ENCODE assay signal across 8 cellular contexts in genomic region chr1:156657161-156657970, GRCh38. TPM values are rescaled to one million over a fixed set of nuclear protein-coding genes. Genes with fewer than 3 reads are reported as not detected.
DNase-seq lines count a peak whose midpoint lies in the region; ATAC-seq and TF ChIP-seq lines count a peak whose summit lies in the region.

No MANE protein-coding gene starts in this region.

- POLR2A ChIA-PET in HCT116 (lab: Charles Lee): interaction anchor here (0.7 kb wide), 1 partner anchor 13 kb away, joined by 3 read pairs; no protein-coding TSS in a partner anchor

- H3K4me3 ChIP-seq in HCT116 (replicated peaks in 1 of 2; ENCODE audit: low read depth in 1 of 2, low read length in 2 of 2): 0 out of 4 replicates have a peak overlapping the region, but pooled peaks of 1 of the 2 experiments have one; percentile 19
- H3K4me3 ChIP-seq in OCI-LY1 (ENCODE audit: low read depth, low read length, poor library complexity, severe bottlenecking): no peak overlapping the region
- peak overlapping the region in 3 of 4 experiments; percentile 18 to 47 (median 31) for H3K4me3 ChIP-seq in fibroblast of lung (replicated peaks in 1 of 4; ENCODE audit: control extremely low read depth in 1 of 4, insufficient read depth in 1 of 4, low read depth in 3 of 4, low read length in 4 of 4)

- H2AFZ ChIP-seq in HCT116 (ENCODE audit: low read depth, low read length, poor library complexity, severe bottlenecking) (no peak overlapping the region), OCI-LY1 (ENCODE audit: low read length) (no peak overlapping the region), fibroblast of lung (ENCODE audit: low read length) (no peak overlapping the region)

- TF ChIP-seq POLR2A in HCT116 (IDR thresholded peaks at IDR 0.05; ENCODE audit: borderline replicate concordance, extremely low read depth, insufficient read depth, insufficient read length): no peak

- peaks cover 49% of the 10 kb centered on the region for H3K4me1 Mint-ChIP-seq in activated T-cell treated with anti-CD3 and anti-CD28 coated beads, Interleukin-2, amount 50 U/mL, for 4 hours (ENCODE audit: low read depth)
- peaks cover 55 to 67% (median 66%) of the 10 kb centered on the region in 3 donors for H3K4me1 Mint-ChIP-seq in naive B cell

- TF ChIP-seq RAD21 in HCT116 (IDR thresholded peaks at IDR 0.05; ENCODE audit: low read depth): no peak

- CTCF ChIA-PET in HCT116 (lab: Charles Lee): interaction anchor here (0.9 to 1.2 kb wide), 5 partner anchors 20 to 69 kb away, joined by 3 to 10 read pairs (median 4); partner anchors contain the start of genes CRABP2 and NES

- H3K27me3 ChIP-seq in HCT116 (ENCODE audit: insufficient read depth, low read length) (no peaks in the 10 kb centered on the region), OCI-LY1 (ENCODE audit: insufficient read depth, low read length) (peaks cover 6% of the 10 kb centered on the region), fibroblast of lung (ENCODE audit: control insufficient read depth, insufficient read depth, low read length) (peaks cover 16% of the 10 kb centered on the region)

- H3F3A ChIP-seq in OCI-LY1 (ENCODE audit: insufficient read depth, low read length): no peaks in the 10 kb centered on the region

- H3K9ac ChIP-seq in HCT116 (ENCODE audit: low read length) (no peak overlapping the region), OCI-LY1 (ENCODE audit: low read length) (no peak overlapping the region), fibroblast of lung (ENCODE audit: insufficient read depth, low read length) (no peak overlapping the region)

- H3K27ac ChIP-seq in HCT116 (ENCODE audit: low read depth, low read length) (peak overlapping the region; percentile 99; the same call in 1 of the 2 replicates), OCI-LY1 (ENCODE audit: low read depth, low read length, poor library complexity, severe bottlenecking) (no peak overlapping the region), fibroblast of lung (ENCODE audit: insufficient read depth, low read length) (no peak overlapping the region)

- no peaks in the 10 kb centered on the region for H3K9me3 ChIP-seq in HCT116 (ENCODE audit: control insufficient read depth in 1 of 2, insufficient read depth in 1 of 2, low read depth in 1 of 2, low read length in 2 of 2)
- no peaks in the 10 kb centered on the region for H3K9me3 ChIP-seq in OCI-LY1 (ENCODE audit: low read length)
- H3K9me3 ChIP-seq in fibroblast of lung (ENCODE audit: control insufficient read depth, insufficient read depth, low read depth, low read length): no peaks in the 10 kb centered on the region

- H4K20me1 ChIP-seq in HCT116 (ENCODE audit: insufficient read depth) (peaks cover 10% of the 10 kb centered on the region; the same call in 1 of the 2 replicates), OCI-LY1 (ENCODE audit: insufficient read depth, low read length) (no peaks in the 10 kb centered on the region), fibroblast of lung (ENCODE audit: control insufficient read depth, extremely low read depth, insufficient read depth, low read length) (no peaks in the 10 kb centered on the region)

- peak in 2 of 3 experiments; percentile 90 to 92; a peak in 4 of 6 replicates for TF ChIP-seq CTCF in HCT116 (IDR thresholded peaks at IDR 0.05 in 2 of 3, conservative IDR thresholded peaks at IDR 0.05 in 1 of 3; ENCODE audit: borderline replicate concordance in 1 of 3, insufficient read depth in 1 of 3, low read depth in 2 of 3, low read length in 2 of 3)
- peak; percentile 84 for TF ChIP-seq CTCF in OCI-LY1 (IDR thresholded peaks at IDR 0.05; ENCODE audit: low read length)
- TF ChIP-seq CTCF in fibroblast of lung (conservative IDR thresholded peaks at IDR 0.05 in 1 of 2, IDR thresholded peaks at IDR 0.05 in 1 of 2; ENCODE audit: low read depth in 1 of 2, low read length in 2 of 2): peak; percentile 89 to 92

- DNase-seq in Ammon's horn (ENCODE audit: low spot score) (peak; percentile 81), HCT116 (ENCODE audit: low read depth, low spot score) (no peak), fibroblast of lung (ENCODE audit: low read depth in 2 of 2) (peak; percentile 30 to 58), naive B cell (peak; percentile 66)
- peak; percentile 75 for DNase-seq in activated T-cell treated with anti-CD3 and anti-CD28 coated beads, Interleukin-2, amount 50 U/mL, for 4 hours
- DNase-seq in stimulated activated CD8-positive, alpha-beta memory T cell treated with anti-CD3 and anti-CD28 coated beads, Interleukin-7, amount 100 ng/mL, for 4 hours (ENCODE audit: low read depth in 2 of 2): peak; percentile 33 to 57

- peaks cover 88% of the 10 kb centered on the region for H3K79me2 ChIP-seq in HCT116 (ENCODE audit: insufficient read depth, low read length)
- H3K79me2 ChIP-seq in OCI-LY1 (ENCODE audit: insufficient read depth, low read length): no peaks in the 10 kb centered on the region
- H3K79me2 ChIP-seq in fibroblast of lung (ENCODE audit: control insufficient read depth, insufficient read depth, low read length): no peaks in the 10 kb centered on the region

- peaks cover 52% of the 10 kb centered on the region for H3K27me3 Mint-ChIP-seq in activated T-cell treated with anti-CD3 and anti-CD28 coated beads, Interleukin-2, amount 50 U/mL, for 4 hours (ENCODE audit: low read depth)
- H3K27me3 Mint-ChIP-seq in naive B cell: peaks cover 40 to 73% (median 58%) of the 10 kb centered on the region in 3 donors

- H3K4me1 ChIP-seq in HCT116 (ENCODE audit: control insufficient read depth in 1 of 2, insufficient read depth in 2 of 2, low read length in 2 of 2): peaks cover 26 to 50% of the 10 kb centered on the region in 2 experiments
- peaks cover 17% of the 10 kb centered on the region for H3K4me1 ChIP-seq in OCI-LY1 (ENCODE audit: insufficient read depth, low read length, severe bottlenecking)
- peaks cover 26% of the 10 kb centered on the region for H3K4me1 ChIP-seq in fibroblast of lung (ENCODE audit: control insufficient read depth, extremely low read depth, insufficient read depth, low read length)

- RAD21 ChIA-PET in HCT116 (lab: Charles Lee; ENCODE audit: low non-redundant PET in 1 of 2, low total read pairs in 2 of 2, uncharacterized antibody in 2 of 2, unreplicated experiment in 2 of 2): no interaction called here

- ATAC-seq in HCT116 (0 out of 2 replicates have a peak, but pooled peaks have one; percentile 19), naive B cell (ENCODE audit: low read depth in 2 of 2) (peak; percentile 46 to 57), GM18858 (IDR thresholded peaks at IDR 0.05; ENCODE audit: unreplicated experiment) (no peak)
- peak; percentile 64 for ATAC-seq in activated T-cell treated with anti-CD3 and anti-CD28 coated beads, Interleukin-2, amount 50 U/mL, for 4 hours

- H3K4me3 Mint-ChIP-seq in activated T-cell treated with anti-CD3 and anti-CD28 coated beads, Interleukin-2, amount 50 U/mL, for 4 hours: peak overlapping the region; percentile 79
- H3K4me3 Mint-ChIP-seq in naive B cell: peak overlapping the region; percentile 31 to 90 (median 86)

- BruUV-seq in HCT116 (replicated peaks; lab: Mats Ljungman, UMichigan): no TSS peak

- peak overlapping the region in 3 of 6 donors; percentile 39 to 79 (median 44) for H3K27ac Mint-ChIP-seq in naive B cell

- H3K36me3 ChIP-seq in HCT116 (ENCODE audit: control insufficient read depth in 1 of 2, insufficient read depth in 2 of 2, low read length in 2 of 2) (peaks cover 20 to 39% of the 10 kb centered on the region in 2 experiments), OCI-LY1 (ENCODE audit: insufficient read depth, low read length) (no peaks in the 10 kb centered on the region), fibroblast of lung (ENCODE audit: control insufficient read depth, insufficient read depth, low read length) (no peaks in the 10 kb centered on the region)

- no peaks in the 10 kb centered on the region for H3K36me3 Mint-ChIP-seq in activated T-cell treated with anti-CD3 and anti-CD28 coated beads, Interleukin-2, amount 50 U/mL, for 4 hours (ENCODE audit: insufficient read depth)
- H3K36me3 Mint-ChIP-seq in naive B cell: peaks cover 0 to 19% of the 10 kb centered on the region in 2 donors

- no peaks in the 10 kb centered on the region for H3K9me3 Mint-ChIP-seq in activated T-cell treated with anti-CD3 and anti-CD28 coated beads, Interleukin-2, amount 50 U/mL, for 4 hours
- H3K9me3 Mint-ChIP-seq in naive B cell: no peaks in the 10 kb centered on the region

- H3K9me2 ChIP-seq in HCT116 (ENCODE audit: insufficient read depth) (no peaks in the 10 kb centered on the region), OCI-LY1 (ENCODE audit: low read depth, low read length) (no peaks in the 10 kb centered on the region)

- intact Hi-C loops in HCT116 (cut with micrococcal nuclease): loop anchor here (1.0 kb wide), 1 partner anchor 30 kb away; no protein-coding TSS in a partner anchor

- peak overlapping the region; percentile 94 for H3K4me2 ChIP-seq in HCT116 (ENCODE audit: low read length)
- H3K4me2 ChIP-seq in OCI-LY1 (ENCODE audit: low read length): no peak overlapping the region
- peak overlapping the region; percentile 89 for H3K4me2 ChIP-seq in fibroblast of lung (ENCODE audit: extremely low read depth, insufficient read depth, low read length)

RNA-seq across cellular contexts. Expression of gene BCAN, which starts 15.4 kb away (rescaled TPM):
- total RNA-seq in HCT116 (2021; ENCODE audit: unreplicated experiment) (not detected), fibroblast of lung (under 0.01 TPM in 1 of 2 replicates, not detected in the other)
- polyA plus RNA-seq in HCT116 (2012): 0.23 and 0.26 TPM in 2 replicates
- not detected for total RNA-seq in activated T-cell treated with anti-CD3 and anti-CD28 coated beads, Interleukin-2, amount 50 U/mL, for 4 hours
- polyA plus RNA-seq in fibroblast of lung (0.03 and 0.05 TPM in 2 replicates), naive B cell (ENCODE audit: low read depth in 6 of 6) (not detected)
- 0.07 and 0.17 TPM in 2 replicates for polyA plus RNA-seq in fibroblast of lung (2012)
- polyA minus RNA-seq in fibroblast of lung (ENCODE audit: low replicate concordance): 0.89 TPM in 1 of 2 replicates, not detected in the other

RNA-seq across cellular contexts. Expression of gene NES, which starts 19.8 kb away (rescaled TPM):
- total RNA-seq in HCT116 (2021; ENCODE audit: unreplicated experiment) (8.4 TPM), fibroblast of lung (44.2 and 87.4 TPM in 2 replicates)
- polyA plus RNA-seq in HCT116 (2012): 3.6 and 5.2 TPM in 2 replicates
- total RNA-seq in activated T-cell treated with anti-CD3 and anti-CD28 coated beads, Interleukin-2, amount 50 U/mL, for 4 hours: under 1 TPM; 0.05 to 0.13 (median 0.05) TPM
- polyA plus RNA-seq in fibroblast of lung (23.0 and 34.6 TPM in 2 replicates), naive B cell (ENCODE audit: low read depth in 6 of 6) (not detected)
- polyA plus RNA-seq in fibroblast of lung (2012): 176 and 247 TPM in 2 replicates
- polyA minus RNA-seq in fibroblast of lung (ENCODE audit: low replicate concordance): 82.1 and 135 TPM in 2 replicates

RNA-seq across cellular contexts. Expression of gene HAPLN2, which starts 38.2 kb away (rescaled TPM):
- 0.54 TPM for total RNA-seq in HCT116 (2021; ENCODE audit: unreplicated experiment)
- 0.47 and 0.60 TPM in 2 replicates for polyA plus RNA-seq in HCT116 (2012)
- total RNA-seq in activated T-cell treated with anti-CD3 and anti-CD28 coated beads, Interleukin-2, amount 50 U/mL, for 4 hours: not detected
- not detected in 2 replicates for total RNA-seq in fibroblast of lung
- not detected in 2 replicates for polyA plus RNA-seq in fibroblast of lung
- polyA plus RNA-seq in fibroblast of lung (2012): not detected in 2 replicates
- polyA minus RNA-seq in fibroblast of lung (ENCODE audit: low replicate concordance): not detected in 2 replicates
- not detected for polyA plus RNA-seq in naive B cell (ENCODE audit: low read depth in 6 of 6)

RNA-seq across cellular contexts. Expression of gene CRABP2, which starts 48.0 kb away (rescaled TPM):
- total RNA-seq in HCT116 (2021; ENCODE audit: unreplicated experiment) (209 TPM), fibroblast of lung (33.4 and 70.4 TPM in 2 replicates)
- 360 and 403 TPM in 2 replicates for polyA plus RNA-seq in HCT116 (2012)
- total RNA-seq in activated T-cell treated with anti-CD3 and anti-CD28 coated beads, Interleukin-2, amount 50 U/mL, for 4 hours: 1 to 10 TPM; 1.8 to 2.5 (median 2.4) TPM
- polyA plus RNA-seq in fibroblast of lung (48.9 and 184 TPM in 2 replicates), naive B cell (ENCODE audit: low read depth in 6 of 6) (under 1 TPM in 1 of 6 donors, not detected in 5; 0.29 TPM)
- polyA plus RNA-seq in fibroblast of lung (2012): 130 and 416 TPM in 2 replicates
- 25.3 and 53.9 TPM in 2 replicates for polyA minus RNA-seq in fibroblast of lung (ENCODE audit: low replicate concordance)

RNA-seq across cellular contexts. Expression of gene GPATCH4, which starts 56.1 kb away (rescaled TPM):
- 39.4 TPM for total RNA-seq in HCT116 (2021; ENCODE audit: unreplicated experiment)
- 24.9 and 33.0 TPM in 2 replicates for polyA plus RNA-seq in HCT116 (2012)
- total RNA-seq in activated T-cell treated with anti-CD3 and anti-CD28 coated beads, Interleukin-2, amount 50 U/mL, for 4 hours: 100 to 1,000 TPM; 171 to 190 (median 174) TPM
- 11.3 and 12.2 TPM in 2 replicates for total RNA-seq in fibroblast of lung
- 23.6 and 42.7 TPM in 2 replicates for polyA plus RNA-seq in fibroblast of lung
- 32.2 and 50.7 TPM in 2 replicates for polyA plus RNA-seq in fibroblast of lung (2012)
- 6.2 and 19.5 TPM in 2 replicates for polyA minus RNA-seq in fibroblast of lung (ENCODE audit: low replicate concordance)
- polyA plus RNA-seq in naive B cell (ENCODE audit: low read depth in 6 of 6): 10 to 100 TPM; 16.6 to 47.9 (median 28.7) TPM
